1 cellular context compared by ENCODE assay signal in the genomic region with DNA sequence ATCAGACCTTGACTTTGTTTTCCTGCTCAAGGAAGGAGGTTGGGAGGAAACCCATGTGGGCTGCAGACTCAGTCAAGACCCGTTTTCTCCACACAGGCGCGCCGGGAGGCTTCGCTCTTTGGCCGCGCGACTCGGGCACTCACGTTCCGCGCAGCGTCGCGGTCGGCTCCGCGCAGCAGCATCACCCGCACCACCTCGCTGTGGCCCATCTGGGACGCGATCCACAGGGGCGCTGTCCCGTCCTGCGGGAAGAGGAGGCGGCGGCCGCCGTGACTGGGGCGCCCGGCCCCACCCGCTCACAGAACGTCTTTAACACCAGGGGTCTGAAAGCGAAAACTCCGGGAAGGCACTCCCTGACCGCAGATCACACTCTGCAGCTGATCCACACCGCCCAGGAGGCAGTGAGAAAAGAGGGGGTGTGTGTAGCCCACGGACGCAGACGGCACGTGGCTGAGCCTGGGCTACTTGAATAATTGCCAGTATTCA.
TF ChIP-seq lines count a peak whose summit lies in the region.

No MANE protein-coding gene starts in this region.

TF ChIP-seq in endothelial cell of umbilical vein, 7 proteins besides CTCF, POLR2A, EP300 and RAD21 (continued from another document):
- TF ChIP-seq POLR2AphosphoS5 (IDR thresholded peaks at IDR 0.05; ENCODE audit: insufficient read depth, low read depth, low read length): no peak
- TF ChIP-seq MYC (IDR thresholded peaks at IDR 0.05; ENCODE audit: low read depth, low read length): no peak
